In the genomic region with DNA sequence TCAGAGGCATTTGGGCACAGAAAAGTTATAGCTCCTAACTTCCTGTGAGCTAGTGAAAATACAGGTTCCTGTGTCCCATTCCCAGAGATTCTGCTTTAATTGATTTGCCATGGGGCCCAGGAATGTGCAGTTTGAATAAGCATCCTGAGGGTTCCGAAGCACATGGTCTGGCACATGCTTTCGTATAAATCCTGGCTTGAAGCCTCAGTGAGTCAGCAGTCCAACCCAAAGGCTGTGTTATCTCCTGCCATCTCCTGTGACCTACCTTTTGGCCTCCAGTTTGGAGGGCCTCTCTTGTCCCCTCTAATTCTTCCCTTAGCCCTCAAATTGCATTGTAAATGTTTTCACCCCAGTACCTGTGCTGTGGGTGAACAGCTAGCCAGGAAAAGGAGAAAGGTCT, we compare ENCODE assay signal across 1 cellular context.
A peak's percentile ranks its signal among the peaks of the same experiment; 100 is the strongest.
TF ChIP-seq lines count a peak whose summit lies in the region.

No MANE protein-coding gene starts in this region.

TF ChIP-seq in K562, 482 proteins besides CTCF, POLR2A, EP300 and RAD21 (continued from another document):
- TF ChIP-seq, protein P1, sequence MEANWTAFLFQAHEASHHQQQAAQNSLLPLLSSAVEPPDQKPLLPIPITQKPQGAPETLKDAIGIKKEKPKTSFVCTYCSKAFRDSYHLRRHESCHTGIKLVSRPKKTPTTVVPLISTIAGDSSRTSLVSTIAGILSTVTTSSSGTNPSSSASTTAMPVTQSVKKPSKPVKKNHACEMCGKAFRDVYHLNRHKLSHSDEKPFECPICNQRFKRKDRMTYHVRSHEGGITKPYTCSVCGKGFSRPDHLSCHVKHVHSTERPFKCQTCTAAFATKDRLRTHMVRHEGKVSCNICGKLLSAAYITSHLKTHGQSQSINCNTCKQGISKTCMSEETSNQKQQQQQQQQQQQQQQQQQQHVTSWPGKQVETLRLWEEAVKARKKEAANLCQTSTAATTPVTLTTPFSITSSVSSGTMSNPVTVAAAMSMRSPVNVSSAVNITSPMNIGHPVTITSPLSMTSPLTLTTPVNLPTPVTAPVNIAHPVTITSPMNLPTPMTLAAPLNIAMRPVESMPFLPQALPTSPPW (CRISPR knock-in tag; IDR thresholded peaks at IDR 0.05) = 0 out of 2 replicates have a peak, but pooled peaks have one; percentile 18
- no peak for TF ChIP-seq CREB1 (IDR thresholded peaks at IDR 0.05)
- TF ChIP-seq CREB1 (CRISPR knock-in tag; IDR thresholded peaks at IDR 0.05) = peak; percentile 29; the same call in 1 of the 2 replicates
- TF ChIP-seq, protein P2, sequence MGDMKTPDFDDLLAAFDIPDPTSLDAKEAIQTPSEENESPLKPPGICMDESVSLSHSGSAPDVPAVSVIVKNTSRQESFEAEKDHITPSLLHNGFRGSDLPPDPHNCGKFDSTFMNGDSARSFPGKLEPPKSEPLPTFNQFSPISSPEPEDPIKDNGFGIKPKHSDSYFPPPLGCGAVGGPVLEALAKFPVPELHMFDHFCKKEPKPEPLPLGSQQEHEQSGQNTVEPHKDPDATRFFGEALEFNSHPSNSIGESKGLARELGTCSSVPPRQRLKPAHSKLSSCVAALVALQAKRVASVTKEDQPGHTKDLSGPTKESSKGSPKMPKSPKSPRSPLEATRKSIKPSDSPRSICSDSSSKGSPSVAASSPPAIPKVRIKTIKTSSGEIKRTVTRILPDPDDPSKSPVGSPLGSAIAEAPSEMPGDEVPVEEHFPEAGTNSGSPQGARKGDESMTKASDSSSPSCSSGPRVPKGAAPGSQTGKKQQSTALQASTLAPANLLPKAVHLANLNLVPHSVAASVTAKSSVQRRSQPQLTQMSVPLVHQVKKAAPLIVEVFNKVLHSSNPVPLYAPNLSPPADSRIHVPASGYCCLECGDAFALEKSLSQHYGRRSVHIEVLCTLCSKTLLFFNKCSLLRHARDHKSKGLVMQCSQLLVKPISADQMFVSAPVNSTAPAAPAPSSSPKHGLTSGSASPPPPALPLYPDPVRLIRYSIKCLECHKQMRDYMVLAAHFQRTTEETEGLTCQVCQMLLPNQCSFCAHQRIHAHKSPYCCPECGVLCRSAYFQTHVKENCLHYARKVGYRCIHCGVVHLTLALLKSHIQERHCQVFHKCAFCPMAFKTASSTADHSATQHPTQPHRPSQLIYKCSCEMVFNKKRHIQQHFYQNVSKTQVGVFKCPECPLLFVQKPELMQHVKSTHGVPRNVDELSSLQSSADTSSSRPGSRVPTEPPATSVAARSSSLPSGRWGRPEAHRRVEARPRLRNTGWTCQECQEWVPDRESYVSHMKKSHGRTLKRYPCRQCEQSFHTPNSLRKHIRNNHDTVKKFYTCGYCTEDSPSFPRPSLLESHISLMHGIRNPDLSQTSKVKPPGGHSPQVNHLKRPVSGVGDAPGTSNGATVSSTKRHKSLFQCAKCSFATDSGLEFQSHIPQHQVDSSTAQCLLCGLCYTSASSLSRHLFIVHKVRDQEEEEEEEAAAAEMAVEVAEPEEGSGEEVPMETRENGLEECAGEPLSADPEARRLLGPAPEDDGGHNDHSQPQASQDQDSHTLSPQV (IDR thresholded peaks at IDR 0.05) = peak; percentile 98
- TF ChIP-seq NR2C1 (IDR thresholded peaks at IDR 0.05) = peak; percentile 19; the same call in 1 of the 2 replicates
- TF ChIP-seq NR2C1 (tag; IDR thresholded peaks at IDR 0.05) = no peak; the same call in none of the 2 replicates
- TF ChIP-seq FOXA3 (CRISPR knock-in tag; conservative IDR thresholded peaks at IDR 0.05 in 1 of 2, IDR thresholded peaks at IDR 0.05 in 1 of 2) = 0 out of 4 replicates have a peak, but pooled peaks of 1 of the 2 experiments have one; percentile 27
- no peak for TF ChIP-seq ZKSCAN3 (CRISPR knock-in tag; IDR thresholded peaks at IDR 0.05)
- no peak for TF ChIP-seq HLTF (IDR thresholded peaks at IDR 0.05)
- TF ChIP-seq, protein P3, sequence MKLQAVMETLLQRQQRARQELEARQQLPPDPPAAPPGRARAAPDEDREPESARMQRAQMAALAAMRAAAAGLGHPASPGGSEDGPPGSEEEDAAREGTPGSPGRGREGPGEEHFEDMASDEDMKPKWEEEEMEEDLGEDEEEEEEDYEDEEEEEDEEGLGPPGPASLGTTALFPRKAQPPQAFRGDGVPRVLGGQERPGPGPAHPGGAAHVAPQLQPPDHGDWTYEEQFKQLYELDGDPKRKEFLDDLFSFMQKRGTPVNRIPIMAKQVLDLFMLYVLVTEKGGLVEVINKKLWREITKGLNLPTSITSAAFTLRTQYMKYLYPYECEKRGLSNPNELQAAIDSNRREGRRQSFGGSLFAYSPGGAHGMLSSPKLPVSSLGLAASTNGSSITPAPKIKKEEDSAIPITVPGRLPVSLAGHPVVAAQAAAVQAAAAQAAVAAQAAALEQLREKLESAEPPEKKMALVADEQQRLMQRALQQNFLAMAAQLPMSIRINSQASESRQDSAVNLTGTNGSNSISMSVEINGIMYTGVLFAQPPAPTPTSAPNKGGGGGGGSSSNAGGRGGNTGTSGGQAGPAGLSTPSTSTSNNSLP (IDR thresholded peaks at IDR 0.05; ENCODE audit: borderline replicate concordance, low read depth, low read length) = no peak
- TF ChIP-seq PTRF (tag; IDR thresholded peaks at IDR 0.05) = peak; percentile 56; the same call in 1 of the 2 replicates
- TF ChIP-seq PCBP1 (IDR thresholded peaks at IDR 0.05; ENCODE audit: low read depth, low read length, poor library complexity, severe bottlenecking) = no peak
- TF ChIP-seq CBX3 (IDR thresholded peaks at IDR 0.05; ENCODE audit: borderline replicate concordance in 1 of 2, low read length in 2 of 2) = peak in 1 of 2 experiments; percentile 88; a peak in 2 of 3 replicates
- TF ChIP-seq ZEB2 (IDR thresholded peaks at IDR 0.05) = no peak
- peak; percentile 77; the same call in 1 of the 2 replicates for TF ChIP-seq C11orf30 (IDR thresholded peaks at IDR 0.05; ENCODE audit: low read depth)
- TF ChIP-seq MAFG (tag; conservative IDR thresholded peaks at IDR 0.05) = peak; percentile 71
- TF ChIP-seq, protein P4, sequence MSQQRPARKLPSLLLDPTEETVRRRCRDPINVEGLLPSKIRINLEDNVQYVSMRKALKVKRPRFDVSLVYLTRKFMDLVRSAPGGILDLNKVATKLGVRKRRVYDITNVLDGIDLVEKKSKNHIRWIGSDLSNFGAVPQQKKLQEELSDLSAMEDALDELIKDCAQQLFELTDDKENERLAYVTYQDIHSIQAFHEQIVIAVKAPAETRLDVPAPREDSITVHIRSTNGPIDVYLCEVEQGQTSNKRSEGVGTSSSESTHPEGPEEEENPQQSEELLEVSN (IDR thresholded peaks at IDR 0.05; ENCODE audit: borderline replicate concordance in 1 of 2, extremely low read depth in 1 of 2, insufficient read depth in 1 of 2, insufficient read length in 1 of 2, low read depth in 1 of 2, low read length in 1 of 2, poor library complexity in 1 of 2, severe bottlenecking in 1 of 2) = peak; percentile 86 to 94
- peak; percentile 37; the same call in 1 of the 2 replicates for TF ChIP-seq CREM (IDR thresholded peaks at IDR 0.05; ENCODE audit: low read depth)
- TF ChIP-seq CBX5 (IDR thresholded peaks at IDR 0.05; ENCODE audit: borderline replicate concordance, low read depth) = peak; percentile 39
- peak; percentile 83 for TF ChIP-seq EP400 (IDR thresholded peaks at IDR 0.05)
- TF ChIP-seq, protein P5, sequence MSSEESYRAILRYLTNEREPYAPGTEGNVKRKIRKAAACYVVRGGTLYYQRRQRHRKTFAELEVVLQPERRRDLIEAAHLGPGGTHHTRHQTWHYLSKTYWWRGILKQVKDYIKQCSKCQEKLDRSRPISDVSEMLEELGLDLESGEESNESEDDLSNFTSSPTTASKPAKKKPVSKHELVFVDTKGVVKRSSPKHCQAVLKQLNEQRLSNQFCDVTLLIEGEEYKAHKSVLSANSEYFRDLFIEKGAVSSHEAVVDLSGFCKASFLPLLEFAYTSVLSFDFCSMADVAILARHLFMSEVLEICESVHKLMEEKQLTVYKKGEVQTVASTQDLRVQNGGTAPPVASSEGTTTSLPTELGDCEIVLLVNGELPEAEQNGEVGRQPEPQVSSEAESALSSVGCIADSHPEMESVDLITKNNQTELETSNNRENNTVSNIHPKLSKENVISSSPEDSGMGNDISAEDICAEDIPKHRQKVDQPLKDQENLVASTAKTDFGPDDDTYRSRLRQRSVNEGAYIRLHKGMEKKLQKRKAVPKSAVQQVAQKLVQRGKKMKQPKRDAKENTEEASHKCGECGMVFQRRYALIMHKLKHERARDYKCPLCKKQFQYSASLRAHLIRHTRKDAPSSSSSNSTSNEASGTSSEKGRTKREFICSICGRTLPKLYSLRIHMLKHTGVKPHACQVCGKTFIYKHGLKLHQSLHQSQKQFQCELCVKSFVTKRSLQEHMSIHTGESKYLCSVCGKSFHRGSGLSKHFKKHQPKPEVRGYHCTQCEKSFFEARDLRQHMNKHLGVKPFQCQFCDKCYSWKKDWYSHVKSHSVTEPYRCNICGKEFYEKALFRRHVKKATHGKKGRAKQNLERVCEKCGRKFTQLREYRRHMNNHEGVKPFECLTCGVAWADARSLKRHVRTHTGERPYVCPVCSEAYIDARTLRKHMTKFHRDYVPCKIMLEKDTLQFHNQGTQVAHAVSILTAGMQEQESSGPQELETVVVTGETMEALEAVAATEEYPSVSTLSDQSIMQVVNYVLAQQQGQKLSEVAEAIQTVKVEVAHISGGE (CRISPR knock-in tag; IDR thresholded peaks at IDR 0.05) = peak in 1 of 3 experiments; percentile 58; a peak in 1 of 6 replicates
- TF ChIP-seq DMBX1 (CRISPR knock-in tag; IDR thresholded peaks at IDR 0.05; ENCODE audit: borderline replicate concordance) = peak; percentile 92
- peak in 1 of 2 experiments; percentile 18; a peak in 1 of 4 replicates for TF ChIP-seq RCOR1 (IDR thresholded peaks at IDR 0.05; ENCODE audit: borderline replicate concordance in 1 of 2, low read depth in 2 of 2, low read length in 2 of 2)
- TF ChIP-seq RBFOX2 (IDR thresholded peaks at IDR 0.05; ENCODE audit: low read depth, low read length) = no peak
- no peak for TF ChIP-seq TFAM (CRISPR knock-in tag; conservative IDR thresholded peaks at IDR 0.05)
- TF ChIP-seq GATA2 (CRISPR knock-in tag; IDR thresholded peaks at IDR 0.05) = peak; percentile 42; the same call in 1 of the 2 replicates
- TF ChIP-seq, protein P6, sequence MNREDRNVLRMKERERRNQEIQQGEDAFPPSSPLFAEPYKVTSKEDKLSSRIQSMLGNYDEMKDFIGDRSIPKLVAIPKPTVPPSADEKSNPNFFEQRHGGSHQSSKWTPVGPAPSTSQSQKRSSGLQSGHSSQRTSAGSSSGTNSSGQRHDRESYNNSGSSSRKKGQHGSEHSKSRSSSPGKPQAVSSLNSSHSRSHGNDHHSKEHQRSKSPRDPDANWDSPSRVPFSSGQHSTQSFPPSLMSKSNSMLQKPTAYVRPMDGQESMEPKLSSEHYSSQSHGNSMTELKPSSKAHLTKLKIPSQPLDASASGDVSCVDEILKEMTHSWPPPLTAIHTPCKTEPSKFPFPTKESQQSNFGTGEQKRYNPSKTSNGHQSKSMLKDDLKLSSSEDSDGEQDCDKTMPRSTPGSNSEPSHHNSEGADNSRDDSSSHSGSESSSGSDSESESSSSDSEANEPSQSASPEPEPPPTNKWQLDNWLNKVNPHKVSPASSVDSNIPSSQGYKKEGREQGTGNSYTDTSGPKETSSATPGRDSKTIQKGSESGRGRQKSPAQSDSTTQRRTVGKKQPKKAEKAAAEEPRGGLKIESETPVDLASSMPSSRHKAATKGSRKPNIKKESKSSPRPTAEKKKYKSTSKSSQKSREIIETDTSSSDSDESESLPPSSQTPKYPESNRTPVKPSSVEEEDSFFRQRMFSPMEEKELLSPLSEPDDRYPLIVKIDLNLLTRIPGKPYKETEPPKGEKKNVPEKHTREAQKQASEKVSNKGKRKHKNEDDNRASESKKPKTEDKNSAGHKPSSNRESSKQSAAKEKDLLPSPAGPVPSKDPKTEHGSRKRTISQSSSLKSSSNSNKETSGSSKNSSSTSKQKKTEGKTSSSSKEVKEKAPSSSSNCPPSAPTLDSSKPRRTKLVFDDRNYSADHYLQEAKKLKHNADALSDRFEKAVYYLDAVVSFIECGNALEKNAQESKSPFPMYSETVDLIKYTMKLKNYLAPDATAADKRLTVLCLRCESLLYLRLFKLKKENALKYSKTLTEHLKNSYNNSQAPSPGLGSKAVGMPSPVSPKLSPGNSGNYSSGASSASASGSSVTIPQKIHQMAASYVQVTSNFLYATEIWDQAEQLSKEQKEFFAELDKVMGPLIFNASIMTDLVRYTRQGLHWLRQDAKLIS (CRISPR knock-in tag; IDR thresholded peaks at IDR 0.05) = peak; percentile 68; the same call in 1 of the 2 replicates
